2 cellular contexts compared by ENCODE assay signal in the genomic region with DNA sequence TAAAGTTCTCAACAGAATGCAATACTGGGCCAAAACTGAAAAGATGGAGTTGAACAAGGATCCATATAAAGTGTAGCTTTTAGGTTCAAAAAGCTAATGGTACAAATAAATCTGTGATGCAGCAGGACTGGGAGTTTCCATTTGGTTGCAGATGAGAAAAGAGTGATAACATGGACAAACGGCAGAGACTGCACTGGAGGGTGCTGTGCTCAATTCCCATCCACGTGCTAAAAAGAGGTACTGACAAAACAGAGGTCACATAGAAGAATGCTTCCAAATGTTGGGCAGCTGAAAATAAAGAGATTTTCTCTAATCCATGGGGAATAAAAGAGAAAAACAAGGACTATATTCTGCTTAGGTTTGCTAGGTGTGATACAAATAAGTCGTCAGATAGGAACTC.
TF ChIP-seq lines count a peak whose summit lies in the region.

No MANE protein-coding gene starts in this region.

TF ChIP-seq in SK-N-SH, 30 proteins besides CTCF, POLR2A, EP300 and RAD21 (continued from another document):
- TF ChIP-seq MXI1 (IDR thresholded peaks at IDR 0.05; ENCODE audit: low read depth, low read length), result peak; percentile 58; the same call in 1 of the 2 replicates

TF ChIP-seq in SK-N-SH treated with all-trans-retinoic acid at 6 μM for 48 hours, 23 proteins besides CTCF, POLR2A, EP300 and RAD21 (continued from another document):
- TF ChIP-seq ZFP30 (CRISPR knock-in tag; IDR thresholded peaks at IDR 0.05) (no peak), ZNF70 (CRISPR knock-in tag; IDR thresholded peaks at IDR 0.05) (no peak), BACH2 (CRISPR knock-in tag; IDR thresholded peaks at IDR 0.05; ENCODE audit: borderline replicate concordance) (no peak), PPARA (CRISPR knock-in tag; IDR thresholded peaks at IDR 0.05; ENCODE audit: borderline replicate concordance) (no peak), ZNF8 (CRISPR knock-in tag; IDR thresholded peaks at IDR 0.05) (no peak)
- TF ChIP-seq, protein P1, sequence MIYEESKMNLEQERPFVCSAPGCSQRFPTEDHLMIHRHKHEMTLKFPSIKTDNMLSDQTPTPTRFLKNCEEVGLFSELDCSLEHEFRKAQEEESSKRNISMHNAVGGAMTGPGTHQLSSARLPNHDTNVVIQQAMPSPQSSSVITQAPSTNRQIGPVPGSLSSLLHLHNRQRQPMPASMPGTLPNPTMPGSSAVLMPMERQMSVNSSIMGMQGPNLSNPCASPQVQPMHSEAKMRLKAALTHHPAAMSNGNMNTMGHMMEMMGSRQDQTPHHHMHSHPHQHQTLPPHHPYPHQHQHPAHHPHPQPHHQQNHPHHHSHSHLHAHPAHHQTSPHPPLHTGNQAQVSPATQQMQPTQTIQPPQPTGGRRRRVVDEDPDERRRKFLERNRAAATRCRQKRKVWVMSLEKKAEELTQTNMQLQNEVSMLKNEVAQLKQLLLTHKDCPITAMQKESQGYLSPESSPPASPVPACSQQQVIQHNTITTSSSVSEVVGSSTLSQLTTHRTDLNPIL (CRISPR knock-in tag; IDR thresholded peaks at IDR 0.05; ENCODE audit: low read depth), result no peak
